In the genomic region with DNA sequence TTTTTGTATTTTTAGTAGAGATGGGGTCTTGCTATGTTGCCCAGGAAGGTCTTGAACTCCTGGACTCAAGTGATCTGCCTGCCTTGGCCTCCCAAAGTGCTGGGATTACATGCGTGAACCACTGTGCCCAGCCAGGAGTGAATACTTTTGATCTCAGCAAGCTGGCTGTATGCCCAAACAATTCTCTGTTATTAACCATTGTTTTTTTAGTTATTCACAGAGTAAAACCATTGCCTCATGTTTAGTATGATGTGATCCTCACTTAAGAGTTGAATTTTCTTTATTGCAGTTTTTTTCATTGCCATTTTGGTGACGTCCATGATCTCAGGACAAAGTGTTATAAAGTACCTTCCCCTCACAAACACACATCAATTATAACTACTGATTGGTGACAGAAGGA, we compare ENCODE assay signal across 33 cellular contexts. TPM values are rescaled to one million over a fixed set of nuclear protein-coding genes. Genes with fewer than 3 reads are reported as not detected.
"Had no signal": no experiment of that assay in that cellular context is flagged by ENCODE, and none has a peak within 500 bp of the region (broad histone marks: within the 10 kb centered on the region; RNA-seq: fewer than 3 reads in every experiment).

No MANE protein-coding gene starts in this region.

- H3K27ac ChIP-seq: brain microvascular endothelial cell, KMS-11, PC-9, VCaP had no signal

- ATAC-seq: activated CD8-positive, alpha-beta T cell treated with anti-CD3 and anti-CD28 coated beads for 36 hours; activated naive CD4-positive, alpha-beta T cell treated with anti-CD3 and anti-CD28 coated beads, Interleukin-2, amount 50 U/mL, for 72 hours had no signal

- H3K4me1 Mint-ChIP-seq: activated B cell treated with CpG ODN at 0.5 μM for 24 hours had no signal

- H3K9ac ChIP-seq: KMS-11 had no signal

- H3K9me3 Mint-ChIP-seq: activated naive CD4-positive, alpha-beta T cell treated with anti-CD3 and anti-CD28 coated beads for 36 hours; activated naive CD4-positive, alpha-beta T cell treated with anti-CD3 and anti-CD28 coated beads, Interleukin-2, amount 50 U/mL, for 72 hours; activated T-cell treated with anti-CD3 and anti-CD28 coated beads, Interleukin-2, amount 50 U/mL, for 24 hours; activated T-helper 2 cell treated with anti-CD3 and anti-CD28 coated beads, Interferon-gamma antibody, Interleukin-2, Interleukin-4, amounts not matched to agents 10 μg/mL and 5 μg/mL and 100 μg/mL, durations not matched to agents 14 hours and 24 hours and 36 hours had no signal

- H3K36me3 ChIP-seq: brain microvascular endothelial cell had no signal

- H3K27ac Mint-ChIP-seq: activated B cell treated with CpG ODN at 0.5 μM for 24 hours; activated CD8-positive, alpha-beta T cell treated with anti-CD3 and anti-CD28 coated beads for 36 hours; activated naive CD4-positive, alpha-beta T cell treated with anti-CD3 and anti-CD28 coated beads for 36 hours; activated naive CD4-positive, alpha-beta T cell treated with anti-CD3 and anti-CD28 coated beads, Interleukin-2, amount 50 U/mL, for 72 hours; activated T-cell treated with anti-CD3 and anti-CD28 coated beads, Interleukin-2, amount 50 U/mL, for 24 hours; activated T-helper 2 cell treated with anti-CD3 and anti-CD28 coated beads, Interferon-gamma antibody, Interleukin-2, Interleukin-4, amounts not matched to agents 10 μg/mL and 5 μg/mL and 100 μg/mL, durations not matched to agents 14 hours and 24 hours and 36 hours had no signal

- H2AFZ ChIP-seq: PC-9 had no signal

- H3K4me2 ChIP-seq: KMS-11, PC-9 had no signal

- DNase-seq: activated B cell treated with CpG ODN at 0.5 μM for 24 hours; activated CD4-positive, alpha-beta T cell treated with anti-CD3 and anti-CD28 coated beads for 1 hour; activated CD4-positive, alpha-beta T cell treated with anti-CD3 and anti-CD28 coated beads for 48 hours; activated CD4-positive, alpha-beta T cell treated with anti-CD3 and anti-CD28 coated beads, Interleukin-2, amount 50 U/mL, for 4 hours; activated CD8-positive, alpha-beta T cell treated with anti-CD3 and anti-CD28 coated beads for 36 hours; activated gamma-delta T cell treated with Interleukin-2 at 50 U/mL for 16 hours; activated naive CD4-positive, alpha-beta T cell treated with anti-CD3 and anti-CD28 coated beads for 36 hours; activated T-cell treated with anti-CD3 and anti-CD28 coated beads, Interleukin-2, amount 50 U/mL, for 24 hours; anterior cingulate cortex; brain microvascular endothelial cell; central memory CD4-positive, alpha-beta T cell; MM.1S; MV-4-11; NCI-H1092; NCI-H1436 treated with DMSO at 0.1 percent for 48 hours; NCI-H1694 treated with DMSO at 0.1 percent for 48 hours; NCI-H2029; NCI-H2171; NCI-H510A; NCI-H526; NCI-H748 treated with DMSO at 0.1 percent for 48 hours; NK-92 treated with Interleukin-12 subunit alpha and Interleukin-12 subunit beta, amount 100 ng/mL, for 24 hours; PC-9; Right ventricle myocardium superior; T-helper 1 cell; T-helper 2 cell; T-helper 9 cell had no signal

- H3K27me3 ChIP-seq: brain microvascular endothelial cell had no signal

- H3K4me3 Mint-ChIP-seq: activated B cell treated with CpG ODN at 0.5 μM for 24 hours; activated CD8-positive, alpha-beta T cell treated with anti-CD3 and anti-CD28 coated beads for 36 hours; activated naive CD4-positive, alpha-beta T cell treated with anti-CD3 and anti-CD28 coated beads for 36 hours; activated T-cell treated with anti-CD3 and anti-CD28 coated beads, Interleukin-2, amount 50 U/mL, for 24 hours had no signal

- H3K4me3 ChIP-seq: PC-9 had no signal

- H3K36me3 Mint-ChIP-seq: activated naive CD4-positive, alpha-beta T cell treated with anti-CD3 and anti-CD28 coated beads, Interleukin-2, amount 50 U/mL, for 72 hours had no signal

- FAIRE-seq: RCC 7860 had no signal

RNA-seq across cellular contexts. Expression of a gene that starts 14.8 kb away (rescaled TPM):
- total RNA-seq: activated B cell treated with CpG ODN at 0.5 μM for 24 hours; activated CD8-positive, alpha-beta memory T cell treated with anti-CD3 and anti-CD28 coated beads for 36 hours; activated T-helper 2 cell treated with anti-CD3 and anti-CD28 coated beads, Interferon-gamma antibody, Interleukin-2, Interleukin-4, amounts not matched to agents 10 μg/mL and 5 μg/mL and 100 μg/mL, durations not matched to agents 14 hours and 24 hours and 36 hours; Right ventricle myocardium superior had no signal
